In genomic region chr19:12766051-12766521, GRCh38 we compare ENCODE assay signal across 1 cellular context.
A peak's percentile ranks its signal among the peaks of the same experiment; 100 is the strongest.
TF ChIP-seq lines count a peak whose summit lies in the region.

No MANE protein-coding gene starts in this region.

TF ChIP-seq in HepG2, 621 proteins besides CTCF, POLR2A, EP300 and RAD21 (continued from another document and continues in another):
- TF ChIP-seq KIAA2018 (CRISPR knock-in tag; IDR thresholded peaks at IDR 0.05; ENCODE audit: borderline replicate concordance), result no peak
- peak; percentile 57; the same call in 1 of the 2 replicates for TF ChIP-seq MXD1 (CRISPR knock-in tag; IDR thresholded peaks at IDR 0.05)
- TF ChIP-seq ZNF784 (CRISPR knock-in tag; IDR thresholded peaks at IDR 0.05; ENCODE audit: borderline replicate concordance), result 0 out of 2 replicates have a peak, but pooled peaks have one; percentile 38
- peak; percentile 77 for TF ChIP-seq SPEN (CRISPR knock-in tag; IDR thresholded peaks at IDR 0.05; ENCODE audit: low read depth)
- TF ChIP-seq ZNF605 (CRISPR knock-in tag; IDR thresholded peaks at IDR 0.05), result peak; percentile 81; the same call in 1 of the 2 replicates
- peak; percentile 61; the same call in 1 of the 2 replicates for TF ChIP-seq ZNF274 (CRISPR knock-in tag; IDR thresholded peaks at IDR 0.05)
- TF ChIP-seq ZKSCAN1 (IDR thresholded peaks at IDR 0.05; ENCODE audit: low read length), result peak; percentile 77
- peak; percentile 49; the same call in 1 of the 2 replicates for TF ChIP-seq PRDM10 (CRISPR knock-in tag; IDR thresholded peaks at IDR 0.05; ENCODE audit: low read depth)
- no peak for TF ChIP-seq FOXK2 (IDR thresholded peaks at IDR 0.05)
- TF ChIP-seq HNF4G (IDR thresholded peaks at IDR 0.05; ENCODE audit: borderline replicate concordance, low read depth, low read length), result no peak
- TF ChIP-seq HNF4G (CRISPR knock-in tag; IDR thresholded peaks at IDR 0.05; ENCODE audit: borderline replicate concordance, low read depth), result 0 out of 2 replicates have a peak, but pooled peaks have one; percentile 72
- TF ChIP-seq ZNF770 (CRISPR knock-in tag; IDR thresholded peaks at IDR 0.05), result no peak
- no peak for TF ChIP-seq MATR3 (CRISPR knock-in tag; IDR thresholded peaks at IDR 0.05)
- peak; percentile 90; the same call in 1 of the 2 replicates for TF ChIP-seq AHR (CRISPR knock-in tag; IDR thresholded peaks at IDR 0.05)
- peak; percentile 90 for TF ChIP-seq ZFP91 (CRISPR knock-in tag; IDR thresholded peaks at IDR 0.05; ENCODE audit: borderline replicate concordance)
- TF ChIP-seq TEAD3 (CRISPR knock-in tag; optimal IDR thresholded peaks at IDR 0.05; ENCODE audit: borderline replicate concordance), result peak; percentile 50
- 0 out of 2 replicates have a peak, but pooled peaks have one; percentile 32 for TF ChIP-seq ESRRA (CRISPR knock-in tag; IDR thresholded peaks at IDR 0.05; ENCODE audit: low read depth)
- no peak for TF ChIP-seq MYNN (CRISPR knock-in tag; IDR thresholded peaks at IDR 0.05; ENCODE audit: low read depth)
- TF ChIP-seq ZNF839 (CRISPR knock-in tag; IDR thresholded peaks at IDR 0.05; ENCODE audit: borderline replicate concordance), result 0 out of 2 replicates have a peak, but pooled peaks have one; percentile 35
- TF ChIP-seq TBL1XR1 (IDR thresholded peaks at IDR 0.05; ENCODE audit: borderline replicate concordance, low read length, partially characterized antibody), result no peak
- TF ChIP-seq ZNF292 (CRISPR knock-in tag; IDR thresholded peaks at IDR 0.05; ENCODE audit: borderline replicate concordance, low read depth), result peak; percentile 91
- TF ChIP-seq ZNF264 (CRISPR knock-in tag; IDR thresholded peaks at IDR 0.05), result no peak
- TF ChIP-seq ZBTB26 (CRISPR knock-in tag; IDR thresholded peaks at IDR 0.05; ENCODE audit: borderline replicate concordance), result 0 out of 2 replicates have a peak, but pooled peaks have one; percentile 33
- TF ChIP-seq KDM4B (CRISPR knock-in tag; IDR thresholded peaks at IDR 0.05), result peak; percentile 64; the same call in 1 of the 2 replicates
- no peak for TF ChIP-seq NFATC3 (CRISPR knock-in tag; IDR thresholded peaks at IDR 0.05)
- no peak for TF ChIP-seq MTA3 (CRISPR knock-in tag; IDR thresholded peaks at IDR 0.05)
- TF ChIP-seq ZSCAN20 (CRISPR knock-in tag; IDR thresholded peaks at IDR 0.05; ENCODE audit: borderline replicate concordance), result no peak
- TF ChIP-seq ZBTB38 (CRISPR knock-in tag; IDR thresholded peaks at IDR 0.05), result peak; percentile 37; the same call in 1 of the 2 replicates
- no peak for TF ChIP-seq SKIL (CRISPR knock-in tag; IDR thresholded peaks at IDR 0.05; ENCODE audit: borderline replicate concordance)
- peak; percentile 25 for TF ChIP-seq MED8 (CRISPR knock-in tag; IDR thresholded peaks at IDR 0.05; ENCODE audit: insufficient replicate concordance)
- no peak for TF ChIP-seq SP1 (IDR thresholded peaks at IDR 0.05)
- TF ChIP-seq SP1 (CRISPR knock-in tag; IDR thresholded peaks at IDR 0.05), result peak; percentile 52; the same call in 1 of the 2 replicates
- peak; percentile 58; the same call in 1 of the 2 replicates for TF ChIP-seq TBX2 (CRISPR knock-in tag; IDR thresholded peaks at IDR 0.05; ENCODE audit: borderline replicate concordance)
- TF ChIP-seq FOXA3 (CRISPR knock-in tag; IDR thresholded peaks at IDR 0.05), result 0 out of 2 replicates have a peak, but pooled peaks have one; percentile 7
